Comparison of ENCODE assay signal across 8 cellular contexts in genomic region chr3:45906681-45907220, GRCh38. TPM values are rescaled to one million over a fixed set of nuclear protein-coding genes. Genes with fewer than 3 reads are reported as not detected.
DNase-seq lines count a peak whose midpoint lies in the region; ATAC-seq and TF ChIP-seq lines count a peak whose summit lies in the region.

No MANE protein-coding gene starts in this region.

- no peaks in the 10 kb centered on the region for H3K9me3 Mint-ChIP-seq in activated CD4-positive, alpha-beta memory T cell treated with anti-CD3 and anti-CD28 coated beads for 36 hours
- peaks cover 0 to 10% (median 0%) of the 10 kb centered on the region in 11 donors for H3K9me3 Mint-ChIP-seq in naive thymus-derived CD4-positive, alpha-beta T cell

- TF ChIP-seq RAD21 in IMR-90 (IDR thresholded peaks at IDR 0.05; ENCODE audit: low read length), result peak; percentile 72

- H3K4me1 Mint-ChIP-seq in activated CD4-positive, alpha-beta memory T cell treated with anti-CD3 and anti-CD28 coated beads for 36 hours (ENCODE audit: low read depth), result peaks cover 21% of the 10 kb centered on the region
- peaks cover 21 to 56% (median 29%) of the 10 kb centered on the region in 7 donors for H3K4me1 Mint-ChIP-seq in naive thymus-derived CD4-positive, alpha-beta T cell

- peaks cover 12% of the 10 kb centered on the region; the same call in 1 of the 2 replicates for H3K9me1 ChIP-seq in IMR-90 (ENCODE audit: insufficient read depth, low read length)

- H3K27ac Mint-ChIP-seq in activated CD4-positive, alpha-beta memory T cell treated with anti-CD3 and anti-CD28 coated beads for 36 hours, result no peak overlapping the region
- H3K27ac Mint-ChIP-seq in naive thymus-derived CD4-positive, alpha-beta T cell, result no peak overlapping the region

- H2BK120ac ChIP-seq in IMR-90 (ENCODE audit: low read depth, low read length), result no peak overlapping the region

- H2BK5ac ChIP-seq in IMR-90 (ENCODE audit: low read depth, low read length, poor library complexity, severe bottlenecking), result no peak overlapping the region

- H3K56ac ChIP-seq in IMR-90 (ENCODE audit: extremely low read depth, insufficient read depth, low read length), result no peak overlapping the region

- ATAC-seq in IMR-90 (ENCODE audit: low read depth) (peak; percentile 84), mucosa of descending colon (peak; percentile 51)
- no peak for ATAC-seq in naive thymus-derived CD4-positive, alpha-beta T cell

- no peak for TF ChIP-seq POLR2A in IMR-90 (IDR thresholded peaks at IDR 0.05; ENCODE audit: low read depth, low read length)

- H2BK15ac ChIP-seq in IMR-90 (ENCODE audit: low read depth, low read length), result no peak overlapping the region

- dilution Hi-C loops in IMR-90 (cut with HindIII; ENCODE audit: low sequenced_read_pairs, unreplicated experiment), result no loop called here

- no peaks in the 10 kb centered on the region for H3K79me2 ChIP-seq in DOHH2 (ENCODE audit: control insufficient read depth, low read length)

- intact Hi-C loops in IMR-90 (cut with micrococcal nuclease), result loop anchor here (1.0 kb wide), 1 partner anchor 145 kb away; no protein-coding TSS in a partner anchor
- intact Hi-C loops in mucosa of descending colon (cut with DNase I, micrococcal nuclease), result no loop called here
- intact Hi-C loops in activated CD4-positive, alpha-beta memory T cell treated with anti-CD3 and anti-CD28 coated beads for 36 hours (cut with micrococcal nuclease), result no loop called here
- intact Hi-C loops in naive thymus-derived CD4-positive, alpha-beta T cell (cut with micrococcal nuclease), result no loop called here

- H3K79me1 ChIP-seq in IMR-90 (ENCODE audit: low read depth in 1 of 2, low read length in 2 of 2), result no peaks in the 10 kb centered on the region

- peak overlapping the region; percentile 16 for H2AFZ ChIP-seq in IMR-90 (replicated peaks; ENCODE audit: low read length, poor library complexity)

- WGBS in IMR-90 (ENCODE audit: extremely low coverage in 2 of 2, insufficient read length in 1 of 2), 2 experiments, result 6% methylated on average over 3 of the region's 6 CpGs; no CpG with 5 or more reads in 1 of the 2 experiments

- H3K27me3 ChIP-seq in DOHH2 (ENCODE audit: control insufficient read depth, low read length), result no peaks in the 10 kb centered on the region
- no peaks in the 10 kb centered on the region for H3K27me3 ChIP-seq in IMR-90 (ENCODE audit: control insufficient read depth, insufficient read depth, low read length)
- no peaks in the 10 kb centered on the region for H3K27me3 ChIP-seq in naive thymus-derived CD4-positive, alpha-beta T cell (ENCODE audit: control insufficient read depth in 2 of 2, insufficient read depth in 2 of 2, low read length in 2 of 2)

- H4K20me1 ChIP-seq in DOHH2 (ENCODE audit: control insufficient read depth, insufficient read depth, low read depth, low read length), result no peaks in the 10 kb centered on the region
- no peaks in the 10 kb centered on the region for H4K20me1 ChIP-seq in IMR-90 (ENCODE audit: insufficient read depth, low read length)

- peak overlapping the region; percentile 69; the same call in 1 of the 2 replicates for H2AK5ac ChIP-seq in IMR-90 (ENCODE audit: low read depth, low read length)

- H3K36me3 ChIP-seq in DOHH2 (ENCODE audit: control insufficient read depth, low read length) (no peaks in the 10 kb centered on the region), IMR-90 (ENCODE audit: control insufficient read depth, insufficient read depth, low read length) (no peaks in the 10 kb centered on the region), mucosa of descending colon (ENCODE audit: low read depth) (no peaks in the 10 kb centered on the region)
- H3K36me3 ChIP-seq in naive thymus-derived CD4-positive, alpha-beta T cell (ENCODE audit: control insufficient read depth in 2 of 3, insufficient read depth in 3 of 3, low read length in 3 of 3), result no peaks in the 10 kb centered on the region

- 0 out of 2 replicates have a peak overlapping the region, but pooled peaks have one; percentile 0 for H3K23ac ChIP-seq in IMR-90 (ENCODE audit: low read depth, low read length)

- H3K4me2 ChIP-seq in DOHH2 (ENCODE audit: low read length) (no peak overlapping the region), IMR-90 (ENCODE audit: low read depth, low read length) (no peak overlapping the region)

- no peak overlapping the region for H3K4me3 Mint-ChIP-seq in activated CD4-positive, alpha-beta memory T cell treated with anti-CD3 and anti-CD28 coated beads for 36 hours
- no peak overlapping the region for H3K4me3 Mint-ChIP-seq in naive thymus-derived CD4-positive, alpha-beta T cell

- peaks cover 2% of the 10 kb centered on the region for H3K36me3 Mint-ChIP-seq in activated CD4-positive, alpha-beta memory T cell treated with anti-CD3 and anti-CD28 coated beads for 36 hours
- H3K36me3 Mint-ChIP-seq in naive thymus-derived CD4-positive, alpha-beta T cell, result peaks cover 6 to 39% (median 13%) of the 10 kb centered on the region in 5 donors

- no peaks in the 10 kb centered on the region for H3K4me1 ChIP-seq in DOHH2 (ENCODE audit: control insufficient read depth, low read length)
- H3K4me1 ChIP-seq in IMR-90 (ENCODE audit: control insufficient read depth, insufficient read depth, low read length), result peaks cover 19% of the 10 kb centered on the region
- no peaks in the 10 kb centered on the region for H3K4me1 ChIP-seq in mucosa of descending colon (ENCODE audit: low read depth)
- H3K4me1 ChIP-seq in naive thymus-derived CD4-positive, alpha-beta T cell (ENCODE audit: control insufficient read depth in 2 of 2, insufficient read depth in 2 of 2, low read length in 2 of 2), result peaks cover 14 to 17% of the 10 kb centered on the region in 2 donors

- POLR2A ChIA-PET in IMR-90 (lab: Charles Lee; ENCODE audit: unreplicated experiment), result no interaction called here
- POLR2A ChIA-PET in activated CD4-positive, alpha-beta memory T cell treated with anti-CD3 and anti-CD28 coated beads for 36 hours (lab: Charles Lee), result no interaction called here
- POLR2A ChIA-PET in naive thymus-derived CD4-positive, alpha-beta T cell (lab: Charles Lee), result no interaction called here

- H3K27ac ChIP-seq in DOHH2 (ENCODE audit: low read depth, low read length) (no peak overlapping the region), IMR-90 (ENCODE audit: insufficient read depth, low read length) (no peak overlapping the region)
- H3K27ac ChIP-seq in naive thymus-derived CD4-positive, alpha-beta T cell (ENCODE audit: low read depth, low read length), result no peak overlapping the region

- H4K8ac ChIP-seq in IMR-90 (ENCODE audit: low read depth in 2 of 2, low read length in 2 of 2), result no peak overlapping the region

- peak overlapping the region; percentile 6 for H2AK9ac ChIP-seq in IMR-90 (replicated peaks; ENCODE audit: low read depth, low read length, poor library complexity)

- no peak overlapping the region for H3K9ac ChIP-seq in IMR-90 (ENCODE audit: low read depth, low read length)

- no peaks in the 10 kb centered on the region for H3F3A ChIP-seq in DOHH2 (ENCODE audit: control insufficient read depth, insufficient read depth)

- CTCF ChIA-PET in IMR-90 (lab: Yijun Ruan, JAX), result interaction anchor here (0.6 to 0.9 kb wide), 3 partner anchors 65 to 192 kb away, joined by 3 read pairs; no protein-coding TSS in a partner anchor
- CTCF ChIA-PET in activated CD4-positive, alpha-beta memory T cell treated with anti-CD3 and anti-CD28 coated beads for 36 hours (lab: Charles Lee), result interaction anchor here (0.9 kb wide), 1 partner anchor 75 kb away, joined by 3 read pairs; no protein-coding TSS in a partner anchor
- CTCF ChIA-PET in naive thymus-derived CD4-positive, alpha-beta T cell (lab: Charles Lee), result no interaction called here

- H3K4me3 ChIP-seq in DOHH2 (ENCODE audit: low read length) (no peak overlapping the region), IMR-90 (ENCODE audit: insufficient read depth, low read depth, low read length) (no peak overlapping the region), mucosa of descending colon (no peak overlapping the region)
- H3K4me3 ChIP-seq in naive thymus-derived CD4-positive, alpha-beta T cell (ENCODE audit: low read length), result no peak overlapping the region

- no peaks in the 10 kb centered on the region for H3K9me3 ChIP-seq in DOHH2 (ENCODE audit: control insufficient read depth, insufficient read depth, low read length)
- H3K9me3 ChIP-seq in IMR-90 (ENCODE audit: control insufficient read depth, insufficient read depth, low read length), result no peaks in the 10 kb centered on the region
- H3K9me3 ChIP-seq in mucosa of descending colon, result no peaks in the 10 kb centered on the region
- no peaks in the 10 kb centered on the region for H3K9me3 ChIP-seq in naive thymus-derived CD4-positive, alpha-beta T cell (ENCODE audit: control insufficient read depth in 2 of 3, low read length in 3 of 3)

- H4K5ac ChIP-seq in IMR-90 (ENCODE audit: low read depth, low read length), result no peak overlapping the region

- no peaks in the 10 kb centered on the region for H3K9me2 ChIP-seq in DOHH2 (replicated peaks; ENCODE audit: control insufficient read depth, low read length)

- peak; percentile 84 for DNase-seq in IMR-90
- DNase-seq in cerebellar cortex (ENCODE audit: low spot score), result peak; percentile 4
- DNase-seq in mucosa of descending colon, result peak in 1 of 3 donors; percentile 16
- DNase-seq in stimulated activated CD4-positive, alpha-beta T cell treated with anti-CD3 and anti-CD28 coated beads, Interleukin-4, amount 100 ng/mL, for 1 hour, result no peak
- DNase-seq in activated CD4-positive, alpha-beta memory T cell treated with anti-CD3 and anti-CD28 coated beads for 36 hours, result no peak
- DNase-seq in naive thymus-derived CD4-positive, alpha-beta T cell, result no peak
- DNase-seq in inferior parietal cortex (ENCODE audit: extremely low spot score), result no peak

- H4K91ac ChIP-seq in IMR-90 (ENCODE audit: insufficient read depth, low read depth, low read length), result no peak overlapping the region; the same call in 1 of the 2 replicates

- in situ Hi-C loops in IMR-90 (cut with MboI; ENCODE audit: low sequenced_read_pairs), result no loop called here

- no peak overlapping the region for H2BK20ac ChIP-seq in IMR-90 (ENCODE audit: low read depth, low read length)

- TF ChIP-seq CTCF in DOHH2 (IDR thresholded peaks at IDR 0.05; ENCODE audit: low read depth, low read length, poor library complexity, severe bottlenecking), result peak; percentile 43
- TF ChIP-seq CTCF in IMR-90 (conservative IDR thresholded peaks at IDR 0.05; ENCODE audit: low read depth, low read length), result peak; percentile 63
- no peak for TF ChIP-seq CTCF in mucosa of descending colon (IDR thresholded peaks at IDR 0.05)

- peaks cover 9% of the 10 kb centered on the region for H3K27me3 Mint-ChIP-seq in activated CD4-positive, alpha-beta memory T cell treated with anti-CD3 and anti-CD28 coated beads for 36 hours
- peaks cover 0 to 30% (median 0%) of the 10 kb centered on the region in 5 donors for H3K27me3 Mint-ChIP-seq in naive thymus-derived CD4-positive, alpha-beta T cell

- H3K4ac ChIP-seq in IMR-90 (ENCODE audit: low read depth, low read length), result no peak overlapping the region

- no peak overlapping the region for H3K18ac ChIP-seq in IMR-90 (ENCODE audit: low read depth, low read length)

- H3K14ac ChIP-seq in IMR-90 (replicated peaks; ENCODE audit: low read depth, low read length), result peak overlapping the region; percentile 1; the same call in 1 of the 2 replicates

- no TSS peak for BruUV-seq in IMR-90 (replicated peaks; lab: Mats Ljungman, UMichigan)

RNA-seq across cellular contexts. Expression of gene CCR9, which starts 20.4 kb away (rescaled TPM):
- total RNA-seq in IMR-90 (2012; rRNA removed), result not detected in 2 replicates
- polyA plus RNA-seq in IMR-90 (2012; rRNA removed), result not detected in 2 replicates
- polyA plus RNA-seq in IMR-90 (2012; cell fraction: cytosol; rRNA removed), result not detected in 2 replicates
- polyA plus RNA-seq in IMR-90 (2012; cell fraction: nucleus; rRNA removed; ENCODE audit: low replicate concordance), result not detected in 2 replicates
- under 1 TPM in 2 of 3 donors, not detected in 1; 0.12 to 0.22 TPM for total RNA-seq in mucosa of descending colon
- total RNA-seq in activated CD4-positive, alpha-beta memory T cell treated with anti-CD3 and anti-CD28 coated beads for 36 hours, result not detected
- under 1 TPM in 4 of 5 experiments, not detected in 1; 0.40 to 0.66 (median 0.56) TPM for total RNA-seq in naive thymus-derived CD4-positive, alpha-beta T cell
- polyA plus RNA-seq in naive thymus-derived CD4-positive, alpha-beta T cell, result under 1 TPM; 0.31 to 0.45 TPM

RNA-seq across cellular contexts. Expression of gene CXCR6, which starts 36.5 kb away (rescaled TPM):
- total RNA-seq in IMR-90 (2012; rRNA removed), result under 0.01 TPM in 1 of 2 replicates, not detected in the other
- polyA plus RNA-seq in IMR-90 (2012; rRNA removed), result not detected in 2 replicates
- polyA plus RNA-seq in IMR-90 (2012; cell fraction: cytosol; rRNA removed), result not detected in 2 replicates
- polyA plus RNA-seq in IMR-90 (2012; cell fraction: nucleus; rRNA removed; ENCODE audit: low replicate concordance), result not detected in 2 replicates
- total RNA-seq in mucosa of descending colon, result 1 to 10 TPM; 1.5 to 3.6 (median 1.7) TPM
- 1 to 10 TPM; 4.0 TPM for total RNA-seq in activated CD4-positive, alpha-beta memory T cell treated with anti-CD3 and anti-CD28 coated beads for 36 hours
- 10 to 100 TPM in 1 of 5 experiments, 1 to 10 TPM in 1, under 1 TPM in 2, not detected in 1; 0.19 to 33.7 (median 0.75) TPM for total RNA-seq in naive thymus-derived CD4-positive, alpha-beta T cell
- under 1 TPM; 0.12 to 0.18 TPM for polyA plus RNA-seq in naive thymus-derived CD4-positive, alpha-beta T cell

Comparison
In these comparisons a context has a peak if more than half of its experiments do, and no peak if none do; other contexts are left out.
1. DNase-seq: peak in IMR-90 (single experiment) and cerebellar cortex (single experiment); none in stimulated activated CD4-positive, alpha-beta T cell treated with anti-CD3 and anti-CD28 coated beads, Interleukin-4, amount 100 ng/mL, for 1 hour (single experiment), activated CD4-positive, alpha-beta memory T cell treated with anti-CD3 and anti-CD28 coated beads for 36 hours (single experiment), naive thymus-derived CD4-positive, alpha-beta T cell (0 of 9) and inferior parietal cortex (single experiment).